10 cellular contexts compared by ENCODE assay signal in the genomic region with DNA sequence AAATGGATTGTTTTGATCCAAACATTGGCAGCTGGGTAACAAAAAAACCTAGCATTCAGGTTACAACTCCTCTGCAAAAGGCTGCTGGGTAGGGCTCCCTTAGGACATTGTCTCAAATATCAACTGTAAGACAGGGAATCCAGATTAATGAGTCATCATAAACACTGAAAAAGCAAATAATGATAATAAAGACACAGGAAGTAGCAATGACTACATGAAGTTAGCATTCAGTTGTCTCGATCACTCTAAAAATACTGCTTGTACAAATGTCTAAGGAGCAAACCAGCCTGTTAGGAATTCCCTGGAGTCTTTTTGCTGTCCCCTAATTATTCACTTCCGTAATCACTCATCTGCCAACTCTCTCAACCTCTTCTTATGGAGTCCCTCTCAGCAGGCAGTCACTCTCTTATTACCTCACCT.
A peak's percentile ranks its signal among the peaks of the same experiment; 100 is the strongest.
DNase-seq lines count a peak whose midpoint lies in the region; FAIRE-seq and TF ChIP-seq lines count a peak whose summit lies in the region.
"Had no signal": no experiment of that assay in that cellular context is flagged by ENCODE, and none has a peak within 500 bp of the region (broad histone marks: within the 10 kb centered on the region; RNA-seq: fewer than 3 reads in every experiment).

No MANE protein-coding gene starts in this region.

- peaks cover 0 to 1% (median 0%) of the 10 kb centered on the region in 7 donors for H3K9me3 Mint-ChIP-seq in CD14-positive monocyte
- H3K9me3 Mint-ChIP-seq: dendritic cell treated with granulocyte-macrophage colony-stimulating factor and Interleukin-4, amounts not matched to agents 40 ng/mL and 50 ng/mL, for 4 days had no signal

- POLR2A ChIA-PET in AG04450 (lab: Yijun Ruan, JAX): no interaction called here

- no peak overlapping the region for H3K4me3 ChIP-seq in AG04450 (ENCODE audit: low read depth, low read length)

- H3K4me3 Mint-ChIP-seq in CD14-positive monocyte: no peak overlapping the region
- H3K4me3 Mint-ChIP-seq: activated CD8-positive, alpha-beta T cell treated with anti-CD3 and anti-CD28 coated beads, Interleukin-2, amount 10 ng/mL, durations not matched to agents 7 days and 5 days; dendritic cell treated with granulocyte-macrophage colony-stimulating factor and Interleukin-4, amounts not matched to agents 40 ng/mL and 50 ng/mL, for 4 days had no signal

- CTCF ChIA-PET in AG04450 (lab: Charles Lee): interaction anchor here (1.0 kb wide), 1 partner anchor 65 kb away, joined by 4 read pairs; no protein-coding TSS in a partner anchor

- FAIRE-seq in RCC 7860 (lab: Jason Lieb, UNC): no peak

- no peaks in the 10 kb centered on the region for H3K36me3 Mint-ChIP-seq in CD14-positive monocyte

- peaks cover 5% of the 10 kb centered on the region for H3K4me1 Mint-ChIP-seq in CD14-positive monocyte

- H3K27me3 Mint-ChIP-seq in CD14-positive monocyte (ENCODE audit: low read depth in 3 of 3): peaks cover 0 to 2% (median 0%) of the 10 kb centered on the region in 3 donors
- H3K27me3 Mint-ChIP-seq: dendritic cell treated with granulocyte-macrophage colony-stimulating factor and Interleukin-4, amounts not matched to agents 40 ng/mL and 50 ng/mL, for 4 days had no signal

- H3K27ac ChIP-seq in AG04450 (ENCODE audit: low read depth, low read length): no peak overlapping the region

- peak; percentile 21 for DNase-seq in AG04450 (ENCODE audit: low read depth, low spot score)
- DNase-seq in HT1080 (ENCODE audit: low read depth): peak; percentile 82
- peak; percentile 17 for DNase-seq in RCC 7860 (ENCODE audit: low spot score)
- DNase-seq in glomerular endothelial cell (ENCODE audit: extremely low read depth, low read depth, low spot score): peak; percentile 16
- DNase-seq in activated gamma-delta T cell (lab: John Stamatoyannopoulos, UW): no peak
- no peak for DNase-seq in SKM-1 (lab: John Stamatoyannopoulos, UW; ENCODE audit: unreplicated experiment)
- DNase-seq in ecto neural progenitor cell (ENCODE audit: low spot score): no peak
- no peak for DNase-seq in CD14-positive monocyte (ENCODE audit: low spot score)
- DNase-seq: activated CD8-positive, alpha-beta T cell treated with anti-CD3 and anti-CD28 coated beads, Interleukin-2, amount 10 ng/mL, durations not matched to agents 7 days and 5 days had no signal

- intact Hi-C loops in CD14-positive monocyte (cut with micrococcal nuclease): no loop called here

- H3K9me3 ChIP-seq in AG04450 (ENCODE audit: control insufficient read depth, insufficient read depth, low read length): no peaks in the 10 kb centered on the region

- no peaks in the 10 kb centered on the region for H3K27me3 ChIP-seq in AG04450 (ENCODE audit: control insufficient read depth, insufficient read depth, low read length)

- H3K27ac Mint-ChIP-seq in CD14-positive monocyte: no peak overlapping the region
- H3K27ac Mint-ChIP-seq: activated CD8-positive, alpha-beta T cell treated with anti-CD3 and anti-CD28 coated beads, Interleukin-2, amount 10 ng/mL, durations not matched to agents 7 days and 5 days; dendritic cell treated with granulocyte-macrophage colony-stimulating factor and Interleukin-4, amounts not matched to agents 40 ng/mL and 50 ng/mL, for 4 days had no signal

- TF ChIP-seq CTCF in AG04450 (IDR thresholded peaks at IDR 0.05; ENCODE audit: low read depth, low read length) (no peak), CD14-positive monocyte (IDR thresholded peaks at IDR 0.05) (no peak)

Comparison
In these comparisons a context has a peak if more than half of its experiments do, and no peak if none do; other contexts are left out.
1. DNase-seq: peak in AG04450 (single experiment), HT1080 (single experiment), RCC 7860 (single experiment) and glomerular endothelial cell (single experiment); none in activated gamma-delta T cell (single experiment), SKM-1 (single experiment), ecto neural progenitor cell (single experiment) and CD14-positive monocyte (single experiment).